1 cellular context compared by ENCODE assay signal in genomic region chr7:156475666-156476065, GRCh38.
A peak's percentile ranks its signal among the peaks of the same experiment; 100 is the strongest.
TF ChIP-seq lines count a peak whose summit lies in the region.

No MANE protein-coding gene starts in this region.

TF ChIP-seq in HCT116, 20 proteins besides CTCF, POLR2A, EP300 and RAD21 (continued from another document):
- TF ChIP-seq REST (IDR thresholded peaks at IDR 0.05; ENCODE audit: low read depth) (no peak), JUND (IDR thresholded peaks at IDR 0.05) (peak; percentile 42; the same call in 1 of the 2 replicates), EZH2phosphoT487 (IDR thresholded peaks at IDR 0.05; ENCODE audit: borderline replicate concordance) (no peak)
TF ChIP-seq in HCT116: peak in this region for 3.
